Comparison of ENCODE assay signal across 8 cellular contexts in genomic region chr16:84735846-84736586, GRCh38. TPM values are rescaled to one million over a fixed set of nuclear protein-coding genes. Genes with fewer than 3 reads are reported as not detected.
DNase-seq lines count a peak whose midpoint lies in the region; ATAC-seq and TF ChIP-seq lines count a peak whose summit lies in the region.

No MANE protein-coding gene starts in this region.

- peaks cover 60% of the 10 kb centered on the region for H3K4me1 Mint-ChIP-seq in activated CD8-positive, alpha-beta memory T cell treated with anti-CD3 and anti-CD28 coated beads, Interleukin-2, amount 10 ng/mL, durations not matched to agents 7 days and 5 days
- H3K4me1 Mint-ChIP-seq in stimulated activated naive B cell treated with anti-CD40 and anti-IgM and Interleukin-4, amounts not matched to agents 10 μg/mL and 1 μg/mL and 100 μg/mL, for 72 hours, result peaks cover 20 to 44% of the 10 kb centered on the region in 2 donors

- peaks cover 9% of the 10 kb centered on the region for H3K36me3 Mint-ChIP-seq in activated CD8-positive, alpha-beta memory T cell treated with anti-CD3 and anti-CD28 coated beads, Interleukin-2, amount 10 ng/mL, durations not matched to agents 7 days and 5 days
- H3K36me3 Mint-ChIP-seq in stimulated activated naive B cell treated with anti-CD40 and anti-IgM and Interleukin-4, amounts not matched to agents 10 μg/mL and 1 μg/mL and 100 μg/mL, for 72 hours, result peaks cover 10 to 31% of the 10 kb centered on the region in 2 donors

- no peak for TF ChIP-seq CTCF in GM20000 (IDR thresholded peaks at IDR 0.05; ENCODE audit: extremely low read depth, missing control alignments)

- ATAC-seq in activated CD8-positive, alpha-beta memory T cell treated with anti-CD3 and anti-CD28 coated beads, Interleukin-2, amount 10 ng/mL, durations not matched to agents 7 days and 5 days, result no peak
- ATAC-seq in stimulated activated naive B cell treated with anti-CD40 and anti-IgM and Interleukin-4, amounts not matched to agents 10 μg/mL and 1 μg/mL and 100 μg/mL, for 72 hours (replicated peaks), result no peak

- no peak overlapping the region for H3K4me3 Mint-ChIP-seq in activated CD8-positive, alpha-beta memory T cell treated with anti-CD3 and anti-CD28 coated beads, Interleukin-2, amount 10 ng/mL, durations not matched to agents 7 days and 5 days
- H3K4me3 Mint-ChIP-seq in stimulated activated naive B cell treated with anti-CD40 and anti-IgM and Interleukin-4, amounts not matched to agents 10 μg/mL and 1 μg/mL and 100 μg/mL, for 72 hours, result no peak overlapping the region

- CTCF ChIA-PET in activated CD8-positive, alpha-beta memory T cell treated with anti-CD3 and anti-CD28 coated beads, Interleukin-2, amount 10 ng/mL, durations not matched to agents 7 days and 5 days (lab: Charles Lee), result interaction anchor here (0.8 to 18.9 kb wide), 5 partner anchors 12 to 459 kb away, joined by 4 to 294 read pairs (median 14); no protein-coding TSS in a partner anchor

- peak; percentile 60 for DNase-seq in activated CD8-positive, alpha-beta memory T cell treated with anti-CD3 and anti-CD28 coated beads, Interleukin-2, amount 10 ng/mL, durations not matched to agents 7 days and 5 days
- no peak for DNase-seq in activated CD8-positive, alpha-beta memory T cell treated with anti-CD3 and anti-CD28 coated beads for 24 hours
- peak; percentile 9 for DNase-seq in T follicular helper cell (ENCODE audit: low read depth)
- DNase-seq in cerebellar cortex (ENCODE audit: low spot score), result peak; percentile 59
- DNase-seq in stimulated activated naive B cell treated with anti-CD40 and anti-IgM and Interleukin-4, amounts not matched to agents 10 μg/mL and 1 μg/mL and 100 μg/mL, for 72 hours, result no peak
- DNase-seq in GM20000 (ENCODE audit: low spot score), result no peak
- DNase-seq in NCI-H1694 treated with DMSO at 0.1 percent for 48 hours (lab: John Stamatoyannopoulos, UW), result no peak
- no peak for DNase-seq in posterior vena cava (ENCODE audit: low spot score)

- peak overlapping the region; percentile 9 for H3K27ac Mint-ChIP-seq in activated CD8-positive, alpha-beta memory T cell treated with anti-CD3 and anti-CD28 coated beads, Interleukin-2, amount 10 ng/mL, durations not matched to agents 7 days and 5 days
- H3K27ac Mint-ChIP-seq in stimulated activated naive B cell treated with anti-CD40 and anti-IgM and Interleukin-4, amounts not matched to agents 10 μg/mL and 1 μg/mL and 100 μg/mL, for 72 hours, result peak overlapping the region; percentile 51

- intact Hi-C loops in posterior vena cava (cut with DNase I), result no loop called here

- H3K27me3 Mint-ChIP-seq in activated CD8-positive, alpha-beta memory T cell treated with anti-CD3 and anti-CD28 coated beads, Interleukin-2, amount 10 ng/mL, durations not matched to agents 7 days and 5 days, result no peaks in the 10 kb centered on the region
- H3K27me3 Mint-ChIP-seq in stimulated activated naive B cell treated with anti-CD40 and anti-IgM and Interleukin-4, amounts not matched to agents 10 μg/mL and 1 μg/mL and 100 μg/mL, for 72 hours, result no peaks in the 10 kb centered on the region

- H3K9me3 Mint-ChIP-seq in activated CD8-positive, alpha-beta memory T cell treated with anti-CD3 and anti-CD28 coated beads, Interleukin-2, amount 10 ng/mL, durations not matched to agents 7 days and 5 days (ENCODE audit: low read depth), result no peaks in the 10 kb centered on the region
- no peaks in the 10 kb centered on the region for H3K9me3 Mint-ChIP-seq in stimulated activated naive B cell treated with anti-CD40 and anti-IgM and Interleukin-4, amounts not matched to agents 10 μg/mL and 1 μg/mL and 100 μg/mL, for 72 hours

RNA-seq across cellular contexts. Expression of gene USP10, which starts 36.2 kb away (rescaled TPM):
- 100 to 1,000 TPM in 1 of 2 experiments, 10 to 100 TPM in 1; 90.9 to 117 TPM for total RNA-seq in activated CD8-positive, alpha-beta memory T cell treated with anti-CD3 and anti-CD28 coated beads, Interleukin-2, amount 10 ng/mL, durations not matched to agents 7 days and 5 days
- total RNA-seq in posterior vena cava, result 10 to 100 TPM; 64.3 to 68.1 TPM

Comparison
In these comparisons a context has a peak if more than half of its experiments do, and no peak if none do; other contexts are left out.
1. DNase-seq: peak in activated CD8-positive, alpha-beta memory T cell treated with anti-CD3 and anti-CD28 coated beads, Interleukin-2, amount 10 ng/mL, durations not matched to agents 7 days and 5 days (single experiment), T follicular helper cell (single experiment) and cerebellar cortex (single experiment); none in activated CD8-positive, alpha-beta memory T cell treated with anti-CD3 and anti-CD28 coated beads for 24 hours (single experiment), stimulated activated naive B cell treated with anti-CD40 and anti-IgM and Interleukin-4, amounts not matched to agents 10 μg/mL and 1 μg/mL and 100 μg/mL, for 72 hours (single experiment), GM20000 (single experiment), NCI-H1694 treated with DMSO at 0.1 percent for 48 hours (single experiment) and posterior vena cava (single experiment).